ENCODE assay signal across 5 cellular contexts in genomic region chr7:55233001-55233400, GRCh38.
"Had no signal": no experiment of that assay in that cellular context is flagged by ENCODE, and none has a peak within 500 bp of the region (broad histone marks: within the 10 kb centered on the region; RNA-seq: fewer than 3 reads in every experiment).

No MANE protein-coding gene starts in this region.

- H3K4me3 Mint-ChIP-seq: GM23338, H9 had no signal

- H3K4me3 ChIP-seq: GM23338, K562 had no signal

- H3K27ac Mint-ChIP-seq: GM23338, H9 had no signal

- H3K4me2 ChIP-seq: GM23338 had no signal

- ATAC-seq: GM23338, K562 had no signal

- DNase-seq: H9, HCEC 1CT, IMR-90 had no signal

- H3K9me3 Mint-ChIP-seq: GM23338 had no signal

- H2AFZ ChIP-seq: GM23338 had no signal
